14 cellular contexts compared by ENCODE assay signal in genomic region chr21:41703857-41704501, GRCh38.
DNase-seq lines count a peak whose midpoint lies in the region; ATAC-seq and TF ChIP-seq lines count a peak whose summit lies in the region.
"Had no signal": no experiment of that assay in that cellular context is flagged by ENCODE, and none has a peak within 500 bp of the region (broad histone marks: within the 10 kb centered on the region; RNA-seq: fewer than 3 reads in every experiment).

No MANE protein-coding gene starts in this region.

- CTCF ChIA-PET in MCF 10A (lab: Yijun Ruan, JAX): interaction anchor here (0.6 kb wide), 1 partner anchor 15 kb away, joined by 4 read pairs; no protein-coding TSS in a partner anchor

- no peak overlapping the region for H3K27ac Mint-ChIP-seq in MCF 10A (ENCODE audit: low read depth, unreplicated experiment)
- H3K27ac Mint-ChIP-seq in stimulated activated effector memory CD8-positive, alpha-beta T cell treated with anti-CD3 and anti-CD28 coated beads, Interleukin-12 subunit alpha, Interleukin-12 subunit beta, amount 100 ng/mL, for 72 hours: no peak overlapping the region

- H3K4me1 Mint-ChIP-seq in MCF 10A (ENCODE audit: insufficient read depth, unreplicated experiment): peaks cover 18% of the 10 kb centered on the region
- H3K4me1 Mint-ChIP-seq in stimulated activated effector memory CD8-positive, alpha-beta T cell treated with anti-CD3 and anti-CD28 coated beads, Interleukin-12 subunit alpha, Interleukin-12 subunit beta, amount 100 ng/mL, for 72 hours: peaks cover 14% of the 10 kb centered on the region

- intact Hi-C loops in MCF 10A (cut with micrococcal nuclease): no loop called here

- H3K9me3 Mint-ChIP-seq in MCF 10A (ENCODE audit: unreplicated experiment): peaks cover 6% of the 10 kb centered on the region
- peaks cover 10% of the 10 kb centered on the region for H3K9me3 Mint-ChIP-seq in stimulated activated effector memory CD8-positive, alpha-beta T cell treated with anti-CD3 and anti-CD28 coated beads, Interleukin-12 subunit alpha, Interleukin-12 subunit beta, amount 100 ng/mL, for 72 hours

- DNase-seq in DMS153 treated with DMSO at 0.1 percent for 48 hours (lab: John Stamatoyannopoulos, UW; ENCODE audit: unreplicated experiment) (peak; percentile 64), NCI-H2029 treated with DMSO at 0.1 percent for 48 hours (lab: John Stamatoyannopoulos, UW) (peak; percentile 69), MCF 10A (ENCODE audit: unreplicated experiment) (peak; percentile 26), mucosa of gallbladder (ENCODE audit: low spot score) (peak; percentile 86)
- DNase-seq in stimulated activated effector memory CD8-positive, alpha-beta T cell treated with anti-CD3 and anti-CD28 coated beads, Interleukin-12 subunit alpha, Interleukin-12 subunit beta, amount 100 ng/mL, for 72 hours (ENCODE audit: low spot score in 2 of 2): no peak
- DNase-seq: activated naive CD4-positive, alpha-beta T cell treated with Interleukin-2 at 50 U/mL for 16 hours; brain microvascular endothelial cell; effector CD4-positive, alpha-beta T cell; foreskin fibroblast; midbrain; SK-N-SH had no signal

- H3K36me3 Mint-ChIP-seq in MCF 10A (ENCODE audit: insufficient read depth, unreplicated experiment): no peaks in the 10 kb centered on the region
- no peaks in the 10 kb centered on the region for H3K36me3 Mint-ChIP-seq in stimulated activated effector memory CD8-positive, alpha-beta T cell treated with anti-CD3 and anti-CD28 coated beads, Interleukin-12 subunit alpha, Interleukin-12 subunit beta, amount 100 ng/mL, for 72 hours

- no peak overlapping the region for H3K4me3 Mint-ChIP-seq in MCF 10A (ENCODE audit: unreplicated experiment)
- H3K4me3 Mint-ChIP-seq in stimulated activated effector memory CD8-positive, alpha-beta T cell treated with anti-CD3 and anti-CD28 coated beads, Interleukin-12 subunit alpha, Interleukin-12 subunit beta, amount 100 ng/mL, for 72 hours: no peak overlapping the region

- no peak for TF ChIP-seq CTCF in MCF 10A (IDR thresholded peaks at IDR 0.05; ENCODE audit: unreplicated experiment)

- POLR2A ChIA-PET in MCF 10A (lab: Yijun Ruan, JAX): no interaction called here

- no TSS peak for BruUV-seq in MCF 10A (replicated peaks; lab: Mats Ljungman, UMichigan)

- ATAC-seq in stimulated activated effector memory CD8-positive, alpha-beta T cell treated with anti-CD3 and anti-CD28 coated beads, Interleukin-12 subunit alpha, Interleukin-12 subunit beta, amount 100 ng/mL, for 72 hours: no peak
- no peak for ATAC-seq in HG02763 (IDR thresholded peaks at IDR 0.05; ENCODE audit: unreplicated experiment)
- no peak for ATAC-seq in HG02884 (IDR thresholded peaks at IDR 0.05; ENCODE audit: unreplicated experiment)
- no peak for ATAC-seq in HG02852 (IDR thresholded peaks at IDR 0.05; ENCODE audit: unreplicated experiment)

- no peaks in the 10 kb centered on the region for H3K27me3 Mint-ChIP-seq in MCF 10A (ENCODE audit: insufficient read depth, unreplicated experiment)

Comparison
In these comparisons a context has a peak if more than half of its experiments do, and no peak if none do; other contexts are left out.
1. DNase-seq: peak in DMS153 treated with DMSO at 0.1 percent for 48 hours (single experiment), NCI-H2029 treated with DMSO at 0.1 percent for 48 hours (single experiment), MCF 10A (single experiment) and mucosa of gallbladder (single experiment); none in stimulated activated effector memory CD8-positive, alpha-beta T cell treated with anti-CD3 and anti-CD28 coated beads, Interleukin-12 subunit alpha, Interleukin-12 subunit beta, amount 100 ng/mL, for 72 hours (0 of 2).